ENCODE assay signal across 1 cellular context in genomic region chr19:1411255-1412191, GRCh38.
TF ChIP-seq lines count a peak whose summit lies in the region.

No MANE protein-coding gene starts in this region.

TF ChIP-seq in H1, 55 proteins besides CTCF, POLR2A, EP300 and RAD21:
- TF ChIP-seq SIX5 (IDR thresholded peaks at IDR 0.05; ENCODE audit: low read depth, low read length) = no peak
- TF ChIP-seq CHD7 (IDR thresholded peaks at IDR 0.05; ENCODE audit: insufficient replicate concordance, low read length) = no peak
- TF ChIP-seq NANOG (IDR thresholded peaks at IDR 0.05; ENCODE audit: insufficient read depth, low read depth, low read length, poor library complexity, severe bottlenecking) = no peak
- no peak for TF ChIP-seq SP4 (IDR thresholded peaks at IDR 0.05; ENCODE audit: low read length)
- TF ChIP-seq KDM5A (IDR thresholded peaks at IDR 0.05; ENCODE audit: low read length) = no peak
- no peak for TF ChIP-seq SP2 (IDR thresholded peaks at IDR 0.05; ENCODE audit: low read length)
- no peak for TF ChIP-seq KDM4A (IDR thresholded peaks at IDR 0.05; ENCODE audit: low read depth, low read length, severe bottlenecking)
- TF ChIP-seq SP1 (IDR thresholded peaks at IDR 0.05; ENCODE audit: low read depth, low read length) = no peak
- TF ChIP-seq FOSL1 (IDR thresholded peaks at IDR 0.05; ENCODE audit: insufficient read depth, low read depth, low read length) = no peak
- no peak for TF ChIP-seq EZH2 (IDR thresholded peaks at IDR 0.05; ENCODE audit: low read depth, low read length, severe bottlenecking)
- no peak for TF ChIP-seq EGR1 (IDR thresholded peaks at IDR 0.05; ENCODE audit: borderline replicate concordance, low read depth, low read length)
- TF ChIP-seq BRCA1 (IDR thresholded peaks at IDR 0.05; ENCODE audit: low read depth, low read length) = no peak
- TF ChIP-seq BACH1 (IDR thresholded peaks at IDR 0.05; ENCODE audit: low read length) = no peak
- no peak for TF ChIP-seq MAFK (IDR thresholded peaks at IDR 0.05; ENCODE audit: low read depth, low read length)
- no peak for TF ChIP-seq RFX5 (IDR thresholded peaks at IDR 0.05; ENCODE audit: borderline replicate concordance, low read depth, low read length)
- TF ChIP-seq NRF1 (IDR thresholded peaks at IDR 0.05; ENCODE audit: low read depth, low read length) = no peak
- no peak for TF ChIP-seq SIN3A (conservative IDR thresholded peaks at IDR 0.05 in 1 of 2, IDR thresholded peaks at IDR 0.05 in 1 of 2; ENCODE audit: low read depth in 1 of 2, low read length in 2 of 2)
- no peak for TF ChIP-seq ATF3 (IDR thresholded peaks at IDR 0.05; ENCODE audit: insufficient read depth, low read depth, low read length)
- no peak for TF ChIP-seq RNF2 (IDR thresholded peaks at IDR 0.05; ENCODE audit: borderline replicate concordance, low read depth, low read length, missing control alignments, poor library complexity, severe bottlenecking)
TF ChIP-seq in H1: peak in this region for 0.
